In genomic region chrX:49344496-49345175, GRCh38 we compare ENCODE assay signal across 5 cellular contexts. TPM values are rescaled to one million over a fixed set of nuclear protein-coding genes. Genes with fewer than 3 reads are reported as not detected.
"Had no signal": no experiment of that assay in that cellular context is flagged by ENCODE, and none has a peak within 500 bp of the region (broad histone marks: within the 10 kb centered on the region; RNA-seq: fewer than 3 reads in every experiment).

No MANE protein-coding gene starts in this region.

RNA-seq across cellular contexts. Expression of gene GAGE13, which starts 13.3 kb away (rescaled TPM):
- total RNA-seq: HepG2, HT-29, HT1080, IMR-90 had no signal

RNA-seq across cellular contexts. Expression of gene GAGE12J, which starts 22.8 kb away (rescaled TPM):
- total RNA-seq: HepG2, HT-29, IMR-90, K562 had no signal

RNA-seq across cellular contexts. Expression of gene GAGE10, which starts 41.2 kb away (rescaled TPM):
- total RNA-seq: HepG2, HT-29, HT1080, IMR-90 had no signal
